ENCODE assay signal across 8 cellular contexts in genomic region chrX:74133156-74133796, GRCh38.
DNase-seq lines count a peak whose midpoint lies in the region; ATAC-seq and TF ChIP-seq lines count a peak whose summit lies in the region.

No MANE protein-coding gene starts in this region.

- H3K27me3 Mint-ChIP-seq in brain, result no peaks in the 10 kb centered on the region

- peaks cover 7% of the 10 kb centered on the region; the same call in 1 of the 2 replicates for H3K4me1 ChIP-seq in iPS-20b (ENCODE audit: insufficient read depth, low read length)

- H3K27me3 ChIP-seq in BJ (ENCODE audit: control insufficient read depth, insufficient read depth, low read length), result no peaks in the 10 kb centered on the region
- no peaks in the 10 kb centered on the region for H3K27me3 ChIP-seq in iPS-20b (ENCODE audit: insufficient read depth, low read length)

- CTCF ChIA-PET in BJ (lab: Yijun Ruan, JAX), result interaction anchor here (0.6 to 1.1 kb wide), 3 partner anchors 14 to 277 kb away, joined by 3 to 4 read pairs (median 4); no protein-coding TSS in a partner anchor

- H3K9ac ChIP-seq in iPS-20b (ENCODE audit: low read depth, low read length), result peak overlapping the region; percentile 20; the same call in 1 of the 2 replicates

- no peak overlapping the region for H3K4me3 ChIP-seq in BJ (ENCODE audit: low read depth, low read length)
- no peak overlapping the region for H3K4me3 ChIP-seq in iPS-20b (ENCODE audit: low read length)

- no peak overlapping the region for H3K4me3 Mint-ChIP-seq in brain

- DNase-seq in BJ (ENCODE audit: low read depth) (no peak), NCI-H510A treated with DMSO at 0.1 percent for 48 hours (lab: John Stamatoyannopoulos, UW) (peak; percentile 32), smooth muscle cell of the brain vasculature (ENCODE audit: low read depth, low spot score) (peak; percentile 7)

- peaks cover 9% of the 10 kb centered on the region for H3K4me1 Mint-ChIP-seq in brain

- POLR2A ChIA-PET in BJ (lab: Charles Lee), result no interaction called here

- H3K27ac ChIP-seq in iPS-20b (ENCODE audit: low read length), result no peak overlapping the region

- H3K9me3 Mint-ChIP-seq in brain, result peaks cover 0 to under 1% (median 0%) of the 10 kb centered on the region in 5 experiments

- peak; percentile 68 for ATAC-seq in GM18499 (IDR thresholded peaks at IDR 0.05; ENCODE audit: insufficient read depth, unreplicated experiment)
- peak; percentile 88 for ATAC-seq in HG03342 (IDR thresholded peaks at IDR 0.05; ENCODE audit: unreplicated experiment)
- no peak for ATAC-seq in HG03175 (IDR thresholded peaks at IDR 0.05; ENCODE audit: unreplicated experiment)

- H3K36me3 ChIP-seq in BJ (ENCODE audit: control insufficient read depth, insufficient read depth, low read length) (no peaks in the 10 kb centered on the region), iPS-20b (ENCODE audit: insufficient read depth, low read depth, low read length) (no peaks in the 10 kb centered on the region)

- peaks cover 16% of the 10 kb centered on the region for H3K36me3 Mint-ChIP-seq in brain

- peak overlapping the region in 4 of 5 experiments; percentile 2 to 79 (median 24) for H3K27ac Mint-ChIP-seq in brain

- peak; percentile 50 for TF ChIP-seq CTCF in BJ (IDR thresholded peaks at IDR 0.05; ENCODE audit: insufficient read depth, low read depth, low read length)
- TF ChIP-seq CTCF in brain (conservative IDR thresholded peaks at IDR 0.05), result peak; percentile 79 to 87

- H3K9me3 ChIP-seq in iPS-20b (ENCODE audit: insufficient read depth, low read depth, low read length), result peaks cover 2% of the 10 kb centered on the region; the same call in 1 of the 2 replicates
